In genomic region chr2:127404466-127405251, GRCh38 we compare ENCODE assay signal across 1 cellular context.
TF ChIP-seq lines count a peak whose summit lies in the region.

No MANE protein-coding gene starts in this region.

TF ChIP-seq in K562, 482 proteins besides CTCF, POLR2A, EP300 and RAD21:
- TF ChIP-seq CEBPZ (IDR thresholded peaks at IDR 0.05; ENCODE audit: borderline replicate concordance, low read depth, low read length) = no peak
- TF ChIP-seq CBFA2T3 (IDR thresholded peaks at IDR 0.05) = peak; percentile 27; the same call in 1 of the 2 replicates
- 0 out of 2 replicates have a peak, but pooled peaks have one; percentile 4 for TF ChIP-seq CBFA2T2 (conservative IDR thresholded peaks at IDR 0.05)
- TF ChIP-seq ZNF561 (CRISPR knock-in tag; conservative IDR thresholded peaks at IDR 0.05) = no peak
- no peak for TF ChIP-seq TFE3 (CRISPR knock-in tag; IDR thresholded peaks at IDR 0.05)
- TF ChIP-seq TFAM (CRISPR knock-in tag; conservative IDR thresholded peaks at IDR 0.05) = no peak
- no peak for TF ChIP-seq POU5F1 (IDR thresholded peaks at IDR 0.05; ENCODE audit: borderline replicate concordance, low read depth, low read length, partially characterized antibody)
